28 cellular contexts compared by ENCODE assay signal in the genomic region with DNA sequence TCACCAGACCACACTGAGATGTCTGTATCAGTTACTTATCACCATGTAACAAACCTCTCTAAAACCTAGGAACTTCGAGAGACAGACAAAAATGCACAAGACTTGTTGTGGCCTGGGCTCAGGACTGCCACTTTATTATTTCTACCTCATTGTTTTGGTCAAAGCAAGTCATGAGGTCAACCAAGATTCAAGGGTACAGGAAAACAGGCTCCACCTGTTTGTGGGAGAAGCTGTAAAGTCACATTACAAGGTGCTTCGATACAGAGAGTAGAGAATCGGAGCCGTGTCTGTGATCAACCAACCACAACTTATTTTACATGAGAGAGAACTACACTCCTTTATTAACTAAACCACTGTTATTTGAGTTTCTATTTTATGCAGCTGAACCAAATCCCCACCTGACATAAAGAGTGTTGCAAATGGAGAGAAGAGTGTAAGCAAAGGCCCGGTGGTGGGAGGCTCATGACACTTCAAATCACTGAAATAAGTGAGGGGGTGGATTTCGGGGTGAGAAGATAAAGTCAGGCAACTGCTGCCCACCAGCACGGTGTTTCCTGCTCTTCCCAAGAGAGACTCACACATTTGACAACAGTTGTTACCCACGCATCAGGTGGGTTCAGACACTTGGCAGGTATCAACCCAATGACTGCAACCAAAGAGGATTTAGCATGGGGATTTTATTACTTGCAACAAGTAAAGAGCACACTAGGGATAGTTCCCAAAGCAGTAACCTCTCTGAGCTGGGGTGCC. TPM values are rescaled to one million over a fixed set of nuclear protein-coding genes. Genes with fewer than 3 reads are reported as not detected.
"Had no signal": no experiment of that assay in that cellular context is flagged by ENCODE, and none has a peak within 500 bp of the region (broad histone marks: within the 10 kb centered on the region; RNA-seq: fewer than 3 reads in every experiment).

No MANE protein-coding gene starts in this region.

- H3K79me2 ChIP-seq: hepatocyte, parathyroid adenoma had no signal

- H3K9me3 Mint-ChIP-seq: activated CD4-positive, alpha-beta T cell treated with anti-CD3 and anti-CD28 coated beads, Interleukin-2, amount 10 ng/mL, durations not matched to agents 7 days and 5 days; activated naive CD8-positive, alpha-beta T cell treated with anti-CD3 and anti-CD28 coated beads for 36 hours; immature natural killer cell; natural killer cell treated with Interleukin-12 subunit alpha and Interleukin-12 subunit beta and Interleukin-15 and Interleukin-18, amount 100 ng/mL, for 72 hours; stimulated activated naive CD8-positive, alpha-beta T cell treated with anti-CD3 and anti-CD28 coated beads, Interleukin-15, amount 100 ng/mL, for 72 hours had no signal

- H3K27ac Mint-ChIP-seq: activated CD4-positive, alpha-beta T cell treated with anti-CD3 and anti-CD28 coated beads, Interleukin-2, amount 10 ng/mL, durations not matched to agents 7 days and 5 days; activated CD8-positive, alpha-beta T cell treated with anti-CD3 and anti-CD28 coated beads, Interleukin-2, amount 10 ng/mL, durations not matched to agents 7 days and 5 days; activated naive CD8-positive, alpha-beta T cell treated with anti-CD3 and anti-CD28 coated beads for 36 hours; immature natural killer cell; natural killer cell treated with Interleukin-12 subunit alpha and Interleukin-12 subunit beta and Interleukin-15 and Interleukin-18, amount 100 ng/mL, for 72 hours; stimulated activated effector memory CD8-positive, alpha-beta T cell treated with anti-CD3 and anti-CD28 coated beads, Interleukin-12 subunit alpha, Interleukin-12 subunit beta, amount 100 ng/mL, for 72 hours; stimulated activated naive CD8-positive, alpha-beta T cell treated with anti-CD3 and anti-CD28 coated beads, Interleukin-15, amount 100 ng/mL, for 72 hours; T-helper 17 cell had no signal

- H3K4me1 ChIP-seq: left ventricle myocardium inferior, parathyroid adenoma, tibial artery had no signal

- H3K4me3 ChIP-seq: hepatocyte, left ventricle myocardium inferior, tibial artery had no signal

- H3K36me3 ChIP-seq: left ventricle myocardium inferior, tibial artery had no signal

- H2AFZ ChIP-seq: hepatocyte, parathyroid adenoma had no signal

- DNase-seq: activated CD4-positive, alpha-beta T cell treated with anti-CD3 and anti-CD28 coated beads, Interleukin-2, amount 10 ng/mL, durations not matched to agents 7 days and 5 days; activated CD8-positive, alpha-beta T cell treated with anti-CD3 and anti-CD28 coated beads, Interleukin-2, amount 10 ng/mL, durations not matched to agents 7 days and 5 days; activated naive CD4-positive, alpha-beta T cell; activated naive CD8-positive, alpha-beta T cell treated with anti-CD3 and anti-CD28 coated beads for 36 hours; amniotic stem cell; cortex of kidney; erythroblast; foreskin fibroblast; immature natural killer cell; kidney glomerular epithelial cell; left ventricle myocardium inferior; midbrain; small intestine; stimulated activated CD4-positive, alpha-beta T cell treated with anti-CD3 and anti-CD28 coated beads, Interleukin-2, amount 100 ng/mL, for 24 hours; stimulated activated naive CD8-positive, alpha-beta T cell treated with anti-CD3 and anti-CD28 coated beads, Interleukin-15, amount 100 ng/mL, for 72 hours; SW 1271; T-helper 17 cell; tibial artery had no signal

- H3K4me3 Mint-ChIP-seq: activated CD4-positive, alpha-beta T cell treated with anti-CD3 and anti-CD28 coated beads, Interleukin-2, amount 10 ng/mL, durations not matched to agents 7 days and 5 days; activated CD8-positive, alpha-beta T cell treated with anti-CD3 and anti-CD28 coated beads, Interleukin-2, amount 10 ng/mL, durations not matched to agents 7 days and 5 days; activated naive CD8-positive, alpha-beta T cell treated with anti-CD3 and anti-CD28 coated beads for 36 hours; immature natural killer cell; natural killer cell treated with Interleukin-12 subunit alpha and Interleukin-12 subunit beta and Interleukin-15 and Interleukin-18, amount 100 ng/mL, for 72 hours; stimulated activated effector memory CD8-positive, alpha-beta T cell treated with anti-CD3 and anti-CD28 coated beads, Interleukin-12 subunit alpha, Interleukin-12 subunit beta, amount 100 ng/mL, for 72 hours; stimulated activated naive CD8-positive, alpha-beta T cell treated with anti-CD3 and anti-CD28 coated beads, Interleukin-15, amount 100 ng/mL, for 72 hours; T-helper 17 cell had no signal

- H3K36me3 Mint-ChIP-seq: activated naive CD8-positive, alpha-beta T cell treated with anti-CD3 and anti-CD28 coated beads for 36 hours; immature natural killer cell; natural killer cell treated with Interleukin-12 subunit alpha and Interleukin-12 subunit beta and Interleukin-15 and Interleukin-18, amount 100 ng/mL, for 72 hours; stimulated activated effector memory CD8-positive, alpha-beta T cell treated with anti-CD3 and anti-CD28 coated beads, Interleukin-12 subunit alpha, Interleukin-12 subunit beta, amount 100 ng/mL, for 72 hours had no signal

- ATAC-seq: activated CD8-positive, alpha-beta T cell treated with anti-CD3 and anti-CD28 coated beads, Interleukin-2, amount 10 ng/mL, durations not matched to agents 7 days and 5 days; natural killer cell treated with Interleukin-12 subunit alpha and Interleukin-12 subunit beta and Interleukin-15 and Interleukin-18, amount 100 ng/mL, for 72 hours; sciatic nerve; stimulated activated effector memory CD8-positive, alpha-beta T cell treated with anti-CD3 and anti-CD28 coated beads, Interleukin-12 subunit alpha, Interleukin-12 subunit beta, amount 100 ng/mL, for 72 hours; stimulated activated naive CD8-positive, alpha-beta T cell treated with anti-CD3 and anti-CD28 coated beads, Interleukin-15, amount 100 ng/mL, for 72 hours; T-helper 17 cell had no signal

- H3K4me1 Mint-ChIP-seq: activated naive CD8-positive, alpha-beta T cell treated with anti-CD3 and anti-CD28 coated beads for 36 hours; immature natural killer cell; stimulated activated effector memory CD8-positive, alpha-beta T cell treated with anti-CD3 and anti-CD28 coated beads, Interleukin-12 subunit alpha, Interleukin-12 subunit beta, amount 100 ng/mL, for 72 hours; T-helper 17 cell had no signal

- H3K9me3 ChIP-seq: left ventricle myocardium inferior, tibial artery had no signal

- H3K27me3 ChIP-seq: hepatocyte had no signal

- H3K9ac ChIP-seq: parathyroid adenoma had no signal

- H3K27ac ChIP-seq: left ventricle myocardium inferior, parathyroid adenoma, tibial artery had no signal

RNA-seq across cellular contexts. Expression of gene IGSF23, which starts 39.0 kb away (rescaled TPM):
- total RNA-seq: activated CD4-positive, alpha-beta T cell treated with anti-CD3 and anti-CD28 coated beads, Interleukin-2, amount 10 ng/mL, durations not matched to agents 7 days and 5 days; activated CD8-positive, alpha-beta T cell treated with anti-CD3 and anti-CD28 coated beads, Interleukin-2, amount 10 ng/mL, durations not matched to agents 7 days and 5 days; activated naive CD8-positive, alpha-beta T cell treated with anti-CD3 and anti-CD28 coated beads for 36 hours; cerebellum; glomerular endothelial cell; left ventricle myocardium inferior; lung microvascular endothelial cell; natural killer cell treated with Interleukin-12 subunit alpha and Interleukin-12 subunit beta and Interleukin-15 and Interleukin-18, amount 100 ng/mL, for 72 hours; sciatic nerve; T-helper 17 cell had no signal
- polyA plus RNA-seq: immature natural killer cell had no signal

RNA-seq across cellular contexts. Expression of gene CEACAM20, which starts 44.9 kb away (rescaled TPM):
- total RNA-seq: activated CD4-positive, alpha-beta T cell treated with anti-CD3 and anti-CD28 coated beads, Interleukin-2, amount 10 ng/mL, durations not matched to agents 7 days and 5 days; activated CD8-positive, alpha-beta T cell treated with anti-CD3 and anti-CD28 coated beads, Interleukin-2, amount 10 ng/mL, durations not matched to agents 7 days and 5 days; activated naive CD8-positive, alpha-beta T cell treated with anti-CD3 and anti-CD28 coated beads for 36 hours; cerebellum; fibroblast of lung; glomerular endothelial cell; left ventricle myocardium inferior; lung microvascular endothelial cell; natural killer cell treated with Interleukin-12 subunit alpha and Interleukin-12 subunit beta and Interleukin-15 and Interleukin-18, amount 100 ng/mL, for 72 hours; pulmonary artery endothelial cell; sciatic nerve; T-helper 17 cell had no signal
- polyA plus RNA-seq: fibroblast of lung, immature natural killer cell had no signal
